24 cellular contexts compared by ENCODE assay signal in genomic region chr3:38950585-38950984, GRCh38.
DNase-seq lines count a peak whose midpoint lies in the region; ATAC-seq and TF ChIP-seq lines count a peak whose summit lies in the region.
"Had no signal": no experiment of that assay in that cellular context is flagged by ENCODE, and none has a peak within 500 bp of the region (broad histone marks: within the 10 kb centered on the region; RNA-seq: fewer than 3 reads in every experiment).

No MANE protein-coding gene starts in this region.

- TF ChIP-seq CTCF in osteoblast (IDR thresholded peaks at IDR 0.05; ENCODE audit: extremely low read depth, low read depth, low read length) = no peak

- in situ Hi-C loops in ACHN (cut with HindIII; ENCODE audit: low pct_ligation_motif_present, low pct_unique_long_range_greater_than_20kb, low sequenced_read_pairs) = no loop called here

- ATAC-seq in GM18870 (IDR thresholded peaks at IDR 0.05; ENCODE audit: unreplicated experiment) = no peak
- ATAC-seq: CD8-positive, alpha-beta T cell; GM12878; GM23338; PC-3; SK-N-SH treated with all-trans-retinoic acid at 6 μM for 48 hours had no signal

- H3K36me3 ChIP-seq in osteoblast (ENCODE audit: insufficient read depth, low read length) = no peaks in the 10 kb centered on the region
- H3K36me3 ChIP-seq: BLaER1 treated with 17β-estradiol and CSF1 and Interleukin-3, amounts not matched to agents 10 nM and 100 nM; HAP-1 had no signal

- no peaks in the 10 kb centered on the region for H3K27me3 ChIP-seq in osteoblast (ENCODE audit: insufficient read depth, low read length)
- H3K27me3 ChIP-seq: BLaER1 treated with 17β-estradiol and CSF1 and Interleukin-3, amounts not matched to agents 10 nM and 100 nM had no signal

- no peaks in the 10 kb centered on the region for H3K4me1 ChIP-seq in osteoblast (ENCODE audit: insufficient read depth, low read length)
- H3K4me1 ChIP-seq: BLaER1 treated with 17β-estradiol and CSF1 and Interleukin-3, amounts not matched to agents 10 nM and 100 nM; HAP-1 had no signal

- H3K4me3 ChIP-seq in osteoblast (ENCODE audit: insufficient read depth, low read length) = no peak overlapping the region
- H3K4me3 ChIP-seq: BLaER1 treated with 17β-estradiol and CSF1 and Interleukin-3, amounts not matched to agents 10 nM and 100 nM; GM12878; GM23338; HAP-1 had no signal

- H2AFZ ChIP-seq in osteoblast (ENCODE audit: low read length) = no peak overlapping the region
- H2AFZ ChIP-seq: GM23338 had no signal

- peak; percentile 31 for DNase-seq in NOMO-1 treated with DMSO at 0.1 percent for 48 hours (lab: John Stamatoyannopoulos, UW; ENCODE audit: unreplicated experiment)
- no peak for DNase-seq in NOMO-1 treated with dmso at 0.1 percent for 144 hours (lab: John Stamatoyannopoulos, UW; ENCODE audit: unreplicated experiment)
- peak; percentile 12 for DNase-seq in OCI-M1 (lab: John Stamatoyannopoulos, UW)
- peak; percentile 5 for DNase-seq in fibroblast of peridontal ligament (ENCODE audit: extremely low read depth)
- peak; percentile 66 for DNase-seq in osteoblast (ENCODE audit: insufficient read length, low spot score, missing footprints)
- DNase-seq in anterior cingulate cortex (lab: John Stamatoyannopoulos, UW) = no peak
- DNase-seq in ACHN = no peak
- DNase-seq: CD8-positive, alpha-beta T cell; DND-41; NCI-H1092; NCI-H1436; NCI-H1930; NK-92 treated with Interleukin-12 subunit alpha and Interleukin-12 subunit beta, amount 100 ng/mL, for 24 hours; PC-3; SHP77 treated with DMSO at 0.1 percent for 48 hours; T-helper 1 cell had no signal

- no peaks in the 10 kb centered on the region for H3K9me3 ChIP-seq in osteoblast (ENCODE audit: low read depth, low read length)
- H3K9me3 ChIP-seq: HAP-1 had no signal

- no peak overlapping the region for H3K4me2 ChIP-seq in osteoblast (ENCODE audit: insufficient read depth, low read length)
- H3K4me2 ChIP-seq: BLaER1 treated with 17β-estradiol and CSF1 and Interleukin-3, amounts not matched to agents 10 nM and 100 nM; GM23338 had no signal

- H4K20me1 ChIP-seq in osteoblast (ENCODE audit: insufficient read depth, low read length) = no peaks in the 10 kb centered on the region
- H4K20me1 ChIP-seq: BLaER1 treated with 17β-estradiol and CSF1 and Interleukin-3, amounts not matched to agents 10 nM and 100 nM had no signal

- no peak overlapping the region for H3K27ac ChIP-seq in osteoblast (ENCODE audit: low read depth, low read length)
- H3K27ac ChIP-seq: 22Rv1; BLaER1 treated with 17β-estradiol and CSF1 and Interleukin-3, amounts not matched to agents 10 nM and 100 nM; RWPE1 had no signal

- no peaks in the 10 kb centered on the region for H3K79me2 ChIP-seq in osteoblast (ENCODE audit: insufficient read depth, low read length)

Comparison
In these comparisons a context has a peak if more than half of its experiments do, and no peak if none do; other contexts are left out.
1. DNase-seq: peak in NOMO-1 treated with DMSO at 0.1 percent for 48 hours (single experiment), OCI-M1 (single experiment), fibroblast of peridontal ligament (single experiment) and osteoblast (single experiment); none in NOMO-1 treated with dmso at 0.1 percent for 144 hours (single experiment), anterior cingulate cortex (0 of 58) and ACHN (single experiment).